8 cellular contexts compared by ENCODE assay signal in genomic region chr22:31148953-31149627, GRCh38. TPM values are rescaled to one million over a fixed set of nuclear protein-coding genes. Genes with fewer than 3 reads are reported as not detected.
DNase-seq lines count a peak whose midpoint lies in the region; ATAC-seq and TF ChIP-seq lines count a peak whose summit lies in the region.

No MANE protein-coding gene starts in this region.

- H3K9me3 ChIP-seq in uterus: no peaks in the 10 kb centered on the region

- H3K27me3 Mint-ChIP-seq in natural killer cell (ENCODE audit: low read depth in 2 of 2): peaks cover 5 to 14% of the 10 kb centered on the region in 2 donors

- H3K27ac Mint-ChIP-seq in natural killer cell: no peak overlapping the region

- H3K36me3 ChIP-seq in uterus: no peaks in the 10 kb centered on the region

- peak; percentile 99 for TF ChIP-seq CTCF in fibroblast of the aortic adventitia (IDR thresholded peaks at IDR 0.05; ENCODE audit: insufficient read depth, low read length)
- no peak for TF ChIP-seq CTCF in natural killer cell (IDR thresholded peaks at IDR 0.05)
- peak; percentile 73 to 94 (median 86) for TF ChIP-seq CTCF in uterus (IDR thresholded peaks at IDR 0.05)

- no peaks in the 10 kb centered on the region for H3K36me3 Mint-ChIP-seq in natural killer cell

- H3K4me3 Mint-ChIP-seq in natural killer cell: no peak overlapping the region

- DNase-seq in C1 segment of cervical spinal cord (lab: John Stamatoyannopoulos, UW) (peak in 10 of 14 donors; percentile 17 to 67 (median 42)), HCEC 1CT (peak; percentile 76), NCI-H69 (lab: John Stamatoyannopoulos, UW) (peak; percentile 85), activated T-cell treated with anti-CD3 and anti-CD28 coated beads for 48 hours (ENCODE audit: low read depth) (peak; percentile 15), fibroblast of the aortic adventitia (ENCODE audit: low read depth) (peak; percentile 86), natural killer cell (no peak), uterus (peak; percentile 75 to 80)

- no peaks in the 10 kb centered on the region for H3K4me1 Mint-ChIP-seq in natural killer cell

- ATAC-seq in natural killer cell: peak in 2 of 3 donors; percentile 47 to 59
- ATAC-seq in GM18867 (IDR thresholded peaks at IDR 0.05; ENCODE audit: unreplicated experiment): no peak

- intact Hi-C loops in natural killer cell (cut with micrococcal nuclease) (no loop called here), uterus (cut with DNase I; ENCODE audit: low total_unique reads) (no loop called here)

- TF ChIP-seq POLR2A in uterus (IDR thresholded peaks at IDR 0.05): no peak

- H3K4me1 ChIP-seq in uterus: no peaks in the 10 kb centered on the region

- no peak overlapping the region for H3K4me3 ChIP-seq in fibroblast of the aortic adventitia (ENCODE audit: low read depth, low read length)
- no peak overlapping the region for H3K4me3 ChIP-seq in uterus

- no peaks in the 10 kb centered on the region for H3K9me3 Mint-ChIP-seq in natural killer cell

- H3K27me3 ChIP-seq in uterus: no peaks in the 10 kb centered on the region

- peak overlapping the region; percentile 64 to 70 for H3K27ac ChIP-seq in uterus

RNA-seq across cellular contexts. Expression of gene PLA2G3, which starts 8.8 kb away (rescaled TPM):
- 0.08 and 0.09 TPM in 2 replicates for total RNA-seq in fibroblast of the aortic adventitia (ENCODE audit: low replicate concordance)
- total RNA-seq in natural killer cell: not detected
- total RNA-seq in uterus: not detected

RNA-seq across cellular contexts. Expression of gene RNF185, which starts 10.9 kb away (rescaled TPM):
- 23.2 and 35.8 TPM in 2 replicates for total RNA-seq in fibroblast of the aortic adventitia (ENCODE audit: low replicate concordance)
- total RNA-seq in natural killer cell: 10 to 100 TPM; 12.4 to 15.0 (median 13.2) TPM
- total RNA-seq in uterus: 10 to 100 TPM; 10.8 to 39.5 (median 28.0) TPM

RNA-seq across cellular contexts. Expression of gene INPP5J, which starts 26.3 kb away (rescaled TPM):
- total RNA-seq in fibroblast of the aortic adventitia (ENCODE audit: low replicate concordance) (under 0.01 and 0.41 TPM in 2 replicates), natural killer cell (not detected), uterus (1 to 10 TPM in 3 of 4 donors, under 1 TPM in 1; 0.59 to 7.9 (median 3.0) TPM)

RNA-seq across cellular contexts. Expression of gene SELENOM, which starts 41.7 kb away (rescaled TPM):
- total RNA-seq in fibroblast of the aortic adventitia (ENCODE audit: low replicate concordance) (82.0 and 97.9 TPM in 2 replicates), natural killer cell (10 to 100 TPM in 2 of 3 donors, 1 to 10 TPM in 1; 8.1 to 14.0 (median 10.6) TPM), uterus (1,000 to 10,000 TPM in 2 of 4 donors, 100 to 1,000 TPM in 1, 10 to 100 TPM in 1; 91.7 to 2,170 (median 948) TPM)
